16 cellular contexts compared by ENCODE assay signal in the genomic region with DNA sequence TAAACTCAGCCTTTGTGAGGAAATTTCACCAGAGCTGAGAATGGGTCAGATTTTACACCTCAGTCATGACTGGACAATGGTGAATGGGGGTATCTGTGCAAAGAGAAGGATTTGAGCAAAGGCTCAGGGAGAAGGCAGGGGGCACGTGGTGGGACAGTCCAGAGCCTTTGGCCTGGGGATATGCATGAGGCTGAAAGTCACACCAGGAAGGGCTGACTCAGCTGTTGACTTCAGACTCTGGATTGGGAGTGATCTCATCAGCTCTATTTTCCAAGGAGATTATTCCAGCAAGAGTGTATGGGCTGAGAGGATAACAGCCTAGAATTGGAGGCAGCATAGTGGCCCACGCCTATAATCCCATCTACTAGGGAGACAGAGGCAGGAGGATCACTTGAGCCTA. TPM values are rescaled to one million over a fixed set of nuclear protein-coding genes. Genes with fewer than 3 reads are reported as not detected.
A peak's percentile ranks its signal among the peaks of the same experiment; 100 is the strongest.
DNase-seq lines count a peak whose midpoint lies in the region; ATAC-seq and TF ChIP-seq lines count a peak whose summit lies in the region.
"Had no signal": no experiment of that assay in that cellular context is flagged by ENCODE, and none has a peak within 500 bp of the region (broad histone marks: within the 10 kb centered on the region; RNA-seq: fewer than 3 reads in every experiment).

No MANE protein-coding gene starts in this region.

- H3K9me3 ChIP-seq in MG63 (peaks cover 16% of the 10 kb centered on the region), tibial artery (no peaks in the 10 kb centered on the region)

- intact Hi-C loops in left colon (cut with DNase I, micrococcal nuclease) (no loop called here), tibial artery (cut with DNase I; ENCODE audit: low total_unique reads) (no loop called here)

- H3K36me3 Mint-ChIP-seq in activated naive CD4-positive, alpha-beta T cell treated with anti-CD3 and anti-CD28 coated beads, Interleukin-2, amount 10 ng/mL, durations not matched to agents 7 days and 5 days: no peaks in the 10 kb centered on the region
- H3K36me3 Mint-ChIP-seq: activated naive CD8-positive, alpha-beta T cell had no signal

- no peak overlapping the region for H3K27ac ChIP-seq in tibial artery

- H3K27me3 Mint-ChIP-seq in activated naive CD4-positive, alpha-beta T cell treated with anti-CD3 and anti-CD28 coated beads, Interleukin-2, amount 10 ng/mL, durations not matched to agents 7 days and 5 days: peaks cover 5% of the 10 kb centered on the region

- peak; percentile 70 for DNase-seq in AG20443 (ENCODE audit: low spot score)
- peak; percentile 88 for DNase-seq in MG63
- peak; percentile 53 for DNase-seq in dermis blood vessel endothelial cell
- DNase-seq in left colon: no peak
- no peak for DNase-seq in NOMO-1 (lab: John Stamatoyannopoulos, UW; ENCODE audit: unreplicated experiment in 2 of 2)
- no peak for DNase-seq in activated naive CD4-positive, alpha-beta T cell treated with anti-CD3 and anti-CD28 coated beads, Interleukin-2, amount 10 ng/mL, durations not matched to agents 7 days and 5 days
- no peak for DNase-seq in tibial artery
- DNase-seq: effector CD8-positive, alpha-beta T cell; NCI-H1105 treated with DMSO at 0.1 percent for 48 hours; NCI-H446 treated with DMSO at 0.1 percent for 48 hours; stimulated activated CD4-positive, alpha-beta T cell treated with anti-CD3 and anti-CD28 coated beads, Interleukin-2, amount 100 ng/mL, for 48 hours; stimulated activated naive CD8-positive, alpha-beta T cell treated with anti-CD3 and anti-CD28 coated beads, Interleukin-15, Interleukin-2, amounts not matched to agents 100 U/mL and 50 U/mL, for 24 hours had no signal

- H3K27ac Mint-ChIP-seq in activated naive CD4-positive, alpha-beta T cell treated with anti-CD3 and anti-CD28 coated beads, Interleukin-2, amount 10 ng/mL, durations not matched to agents 7 days and 5 days: no peak overlapping the region
- H3K27ac Mint-ChIP-seq: activated naive CD8-positive, alpha-beta T cell; B cell; progenitor cell of endocrine pancreas had no signal

- CTCF ChIA-PET in activated naive CD4-positive, alpha-beta T cell treated with anti-CD3 and anti-CD28 coated beads, Interleukin-2, amount 10 ng/mL, durations not matched to agents 7 days and 5 days (lab: Charles Lee): no interaction called here

- H3K9me3 Mint-ChIP-seq in activated naive CD4-positive, alpha-beta T cell treated with anti-CD3 and anti-CD28 coated beads, Interleukin-2, amount 10 ng/mL, durations not matched to agents 7 days and 5 days: no peaks in the 10 kb centered on the region

- H3K27me3 ChIP-seq in MG63 (no peaks in the 10 kb centered on the region), tibial artery (no peaks in the 10 kb centered on the region)

- ATAC-seq in left colon: peak; percentile 51
- ATAC-seq in HG03135 (IDR thresholded peaks at IDR 0.05; ENCODE audit: unreplicated experiment): no peak
- ATAC-seq: stimulated activated naive CD8-positive, alpha-beta T cell treated with anti-CD3 and anti-CD28 coated beads, Interleukin-15, Interleukin-2, amounts not matched to agents 100 U/mL and 50 U/mL, for 24 hours had no signal

- H3K4me3 Mint-ChIP-seq in activated naive CD4-positive, alpha-beta T cell treated with anti-CD3 and anti-CD28 coated beads, Interleukin-2, amount 10 ng/mL, durations not matched to agents 7 days and 5 days: no peak overlapping the region
- H3K4me3 Mint-ChIP-seq: activated naive CD8-positive, alpha-beta T cell; B cell had no signal

- H3K4me1 ChIP-seq in tibial artery: peaks cover 0 to 49% (median 12%) of the 10 kb centered on the region in 4 donors

- H3K4me3 ChIP-seq in MG63: no peak overlapping the region
- H3K4me3 ChIP-seq in tibial artery: no peak overlapping the region

- peaks cover 6% of the 10 kb centered on the region for H3K4me1 Mint-ChIP-seq in activated naive CD4-positive, alpha-beta T cell treated with anti-CD3 and anti-CD28 coated beads, Interleukin-2, amount 10 ng/mL, durations not matched to agents 7 days and 5 days

- no peak for TF ChIP-seq CTCF in tibial artery (IDR thresholded peaks at IDR 0.05)

- H3K36me3 ChIP-seq in MG63: peaks cover 6% of the 10 kb centered on the region
- H3K36me3 ChIP-seq in tibial artery: no peaks in the 10 kb centered on the region

RNA-seq across cellular contexts. Expression of a gene that starts 53.6 kb away (rescaled TPM):
- total RNA-seq in MG63 (2014; rRNA removed; shearing (Covaris generic); ENCODE audit: low replicate concordance): not detected in 2 replicates
- not detected in 2 replicates for total RNA-seq in dermis blood vessel endothelial cell
- not detected for total RNA-seq in left colon
- total RNA-seq: B cell, progenitor cell of endocrine pancreas had no signal

Comparison
In these comparisons a context has a peak if more than half of its experiments do, and no peak if none do; other contexts are left out.
1. DNase-seq: peak in AG20443 (single experiment), MG63 (single experiment) and dermis blood vessel endothelial cell (single experiment); none in left colon (0 of 2), NOMO-1 (0 of 2), activated naive CD4-positive, alpha-beta T cell treated with anti-CD3 and anti-CD28 coated beads, Interleukin-2, amount 10 ng/mL, durations not matched to agents 7 days and 5 days (single experiment) and tibial artery (0 of 2).